Comparison of ENCODE assay signal across 15 cellular contexts in genomic region chr10:10353326-10353725, GRCh38.
"Had no signal": no experiment of that assay in that cellular context is flagged by ENCODE, and none has a peak within 500 bp of the region (broad histone marks: within the 10 kb centered on the region; RNA-seq: fewer than 3 reads in every experiment).

No MANE protein-coding gene starts in this region.

- H2AFZ ChIP-seq: hepatocyte had no signal

- DNase-seq: activated CD4-positive, alpha-beta T cell treated with anti-CD3 and anti-CD28 coated beads, Interleukin-2, amount 10 ng/mL, durations not matched to agents 7 days and 5 days; activated naive CD4-positive, alpha-beta T cell; activated naive CD8-positive, alpha-beta T cell treated with anti-CD3 and anti-CD28 coated beads, Interleukin-2, amount 50 U/mL, for 24 hours; aorta; dorsolateral prefrontal cortex; erythroblast; pancreas; stimulated activated CD4-positive, alpha-beta T cell treated with anti-CD3 and anti-CD28 coated beads, Interleukin-12 subunit alpha, Interleukin-12 subunit beta, amount 100 ng/mL, for 4 hours; stimulated activated CD4-positive, alpha-beta T cell treated with anti-CD3 and anti-CD28 coated beads, Interleukin-2, amount 100 ng/mL, for 24 hours; SW 1271; upper lobe of right lung had no signal

- H3K79me2 ChIP-seq: hepatocyte had no signal

- H3K4me3 Mint-ChIP-seq: activated CD4-positive, alpha-beta T cell treated with anti-CD3 and anti-CD28 coated beads, Interleukin-2, amount 10 ng/mL, durations not matched to agents 7 days and 5 days; activated naive CD8-positive, alpha-beta T cell treated with anti-CD3 and anti-CD28 coated beads, Interleukin-2, amount 50 U/mL, for 24 hours; activated T-helper 1 cell treated with anti-CD3 and anti-CD28 coated beads, Interleukin-12 subunit alpha, Interleukin-12 subunit beta, Interleukin-2, Interleukin-4 antibody, amounts not matched to agents 30 ng/mL and 10 ng/mL and 1 ng/mL, durations not matched to agents 14 hours and 24 hours and 36 hours; stimulated activated effector memory CD8-positive, alpha-beta T cell treated with anti-CD3 and anti-CD28 coated beads, Interleukin-12 subunit alpha, Interleukin-12 subunit beta, amount 100 ng/mL, for 72 hours had no signal

- H3K4me2 ChIP-seq: hepatocyte had no signal

- H3K4me1 ChIP-seq: pancreas, upper lobe of right lung had no signal

- H3K27me3 ChIP-seq: dorsolateral prefrontal cortex, hepatocyte, pancreas, upper lobe of right lung had no signal

- H3K27ac Mint-ChIP-seq: activated CD4-positive, alpha-beta T cell treated with anti-CD3 and anti-CD28 coated beads, Interleukin-2, amount 10 ng/mL, durations not matched to agents 7 days and 5 days; activated naive CD8-positive, alpha-beta T cell treated with anti-CD3 and anti-CD28 coated beads, Interleukin-2, amount 50 U/mL, for 24 hours; activated T-helper 1 cell treated with anti-CD3 and anti-CD28 coated beads, Interleukin-12 subunit alpha, Interleukin-12 subunit beta, Interleukin-2, Interleukin-4 antibody, amounts not matched to agents 30 ng/mL and 10 ng/mL and 1 ng/mL, durations not matched to agents 14 hours and 24 hours and 36 hours; stimulated activated effector memory CD8-positive, alpha-beta T cell treated with anti-CD3 and anti-CD28 coated beads, Interleukin-12 subunit alpha, Interleukin-12 subunit beta, amount 100 ng/mL, for 72 hours had no signal

- H3K9me3 ChIP-seq: pancreas, thoracic aorta, upper lobe of right lung had no signal

- ATAC-seq: activated naive CD8-positive, alpha-beta T cell treated with anti-CD3 and anti-CD28 coated beads, Interleukin-2, amount 50 U/mL, for 24 hours; pancreas; stimulated activated effector memory CD8-positive, alpha-beta T cell treated with anti-CD3 and anti-CD28 coated beads, Interleukin-12 subunit alpha, Interleukin-12 subunit beta, amount 100 ng/mL, for 72 hours; upper lobe of right lung had no signal

- H3K4me3 ChIP-seq: dorsolateral prefrontal cortex, hepatocyte, pancreas, thoracic aorta, upper lobe of right lung had no signal

- H3K27me3 Mint-ChIP-seq: activated CD4-positive, alpha-beta T cell treated with anti-CD3 and anti-CD28 coated beads, Interleukin-2, amount 10 ng/mL, durations not matched to agents 7 days and 5 days had no signal

- H3K27ac ChIP-seq: dorsolateral prefrontal cortex, hepatocyte, pancreas, thoracic aorta, upper lobe of right lung had no signal

- H3K36me3 ChIP-seq: pancreas, thoracic aorta, upper lobe of right lung had no signal

- H3K4me1 Mint-ChIP-seq: activated CD4-positive, alpha-beta T cell treated with anti-CD3 and anti-CD28 coated beads, Interleukin-2, amount 10 ng/mL, durations not matched to agents 7 days and 5 days; activated naive CD8-positive, alpha-beta T cell treated with anti-CD3 and anti-CD28 coated beads, Interleukin-2, amount 50 U/mL, for 24 hours; stimulated activated effector memory CD8-positive, alpha-beta T cell treated with anti-CD3 and anti-CD28 coated beads, Interleukin-12 subunit alpha, Interleukin-12 subunit beta, amount 100 ng/mL, for 72 hours had no signal

- H3K36me3 Mint-ChIP-seq: stimulated activated effector memory CD8-positive, alpha-beta T cell treated with anti-CD3 and anti-CD28 coated beads, Interleukin-12 subunit alpha, Interleukin-12 subunit beta, amount 100 ng/mL, for 72 hours had no signal

- H3K9me3 Mint-ChIP-seq: activated CD4-positive, alpha-beta T cell treated with anti-CD3 and anti-CD28 coated beads, Interleukin-2, amount 10 ng/mL, durations not matched to agents 7 days and 5 days; activated naive CD8-positive, alpha-beta T cell treated with anti-CD3 and anti-CD28 coated beads, Interleukin-2, amount 50 U/mL, for 24 hours; activated T-helper 1 cell treated with anti-CD3 and anti-CD28 coated beads, Interleukin-12 subunit alpha, Interleukin-12 subunit beta, Interleukin-2, Interleukin-4 antibody, amounts not matched to agents 30 ng/mL and 10 ng/mL and 1 ng/mL, durations not matched to agents 14 hours and 24 hours and 36 hours; stimulated activated effector memory CD8-positive, alpha-beta T cell treated with anti-CD3 and anti-CD28 coated beads, Interleukin-12 subunit alpha, Interleukin-12 subunit beta, amount 100 ng/mL, for 72 hours had no signal
